In genomic region chr7:44979481-44980392, GRCh38 we compare ENCODE assay signal across 9 cellular contexts. TPM values are rescaled to one million over a fixed set of nuclear protein-coding genes. Genes with fewer than 3 reads are reported as not detected.
DNase-seq lines count a peak whose midpoint lies in the region; ATAC-seq and TF ChIP-seq lines count a peak whose summit lies in the region.
"Had no signal": no experiment of that assay in that cellular context is flagged by ENCODE, and none has a peak within 500 bp of the region (broad histone marks: within the 10 kb centered on the region; RNA-seq: fewer than 3 reads in every experiment).

No MANE protein-coding gene starts in this region.

- peaks cover 5 to 29% (median 24%) of the 10 kb centered on the region in 4 donors for H3K36me3 ChIP-seq in liver (ENCODE audit: control insufficient read depth in 4 of 4, insufficient read depth in 3 of 4, low read depth in 1 of 4, low read length in 3 of 4)
- peaks cover 0 to 17% (median 1%) of the 10 kb centered on the region in 4 donors for H3K36me3 ChIP-seq in right lobe of liver
- peaks cover 81% of the 10 kb centered on the region for H3K36me3 ChIP-seq in OCI-LY7 (ENCODE audit: insufficient read depth, low read length)
- peaks cover 0 to 54% of the 10 kb centered on the region in 2 donors for H3K36me3 ChIP-seq in gastroesophageal sphincter
- peaks cover 0 to 38% of the 10 kb centered on the region in 2 donors for H3K36me3 ChIP-seq in vagina

- 84% methylated on average over 8 of the region's 8 CpGs for WGBS in liver
- WGBS in right lobe of liver (ENCODE audit: insufficient coverage, low coverage, low lambda C conversion rate, missing lambda C conversion rate): 50% methylated on average over 4 of the region's 8 CpGs
- WGBS in gastroesophageal sphincter (ENCODE audit: low coverage in 1 of 2), 2 donors: 43 to 55% methylated on average over 2 to 5 of the region's 8 CpGs

- peak overlapping the region; percentile 94 for H3K4me2 ChIP-seq in OCI-LY7 (ENCODE audit: low read length)

- TF ChIP-seq POLR2A in right lobe of liver (IDR thresholded peaks at IDR 0.05) (no peak), gastroesophageal sphincter (IDR thresholded peaks at IDR 0.05) (no peak), vagina (IDR thresholded peaks at IDR 0.05) (no peak)

- H3K27ac ChIP-seq in liver (ENCODE audit: low read depth in 1 of 2, low read length in 2 of 2) (peak overlapping the region; percentile 14 to 43), right lobe of liver (peak overlapping the region in 1 of 3 donors; percentile 34), OCI-LY7 (ENCODE audit: low read depth, low read length, poor library complexity, severe bottlenecking) (peak overlapping the region; percentile 84), gastroesophageal sphincter (peak overlapping the region in 3 of 4 donors; percentile 53 to 70 (median 61)), vagina (peak overlapping the region; percentile 37)

- H3K4me1 ChIP-seq in liver (ENCODE audit: control insufficient read depth in 4 of 4, insufficient read depth in 4 of 4, low read length in 3 of 4) (no peaks in the 10 kb centered on the region), right lobe of liver (no peaks in the 10 kb centered on the region), OCI-LY7 (ENCODE audit: insufficient read depth, low read length, poor library complexity, severe bottlenecking) (peaks cover 81% of the 10 kb centered on the region), gastroesophageal sphincter (peaks cover 0 to 42% (median 7%) of the 10 kb centered on the region in 3 donors), vagina (peaks cover 30% of the 10 kb centered on the region)

- BruUV-seq in OCI-LY7 (replicated peaks; lab: Mats Ljungman, UMichigan): no TSS peak

- no peak for TF ChIP-seq EP300 in gastroesophageal sphincter (IDR thresholded peaks at IDR 0.05)

- H3K27me3 ChIP-seq in liver (ENCODE audit: control insufficient read depth in 4 of 4, insufficient read depth in 4 of 4, low read length in 3 of 4): no peaks in the 10 kb centered on the region
- no peaks in the 10 kb centered on the region for H3K27me3 ChIP-seq in right lobe of liver
- no peaks in the 10 kb centered on the region for H3K27me3 ChIP-seq in gastroesophageal sphincter
- H3K27me3 ChIP-seq in vagina: no peaks in the 10 kb centered on the region

- peaks cover 36% of the 10 kb centered on the region for H3K79me2 ChIP-seq in OCI-LY7 (ENCODE audit: insufficient read depth, low read depth, low read length)

- POLR2A ChIA-PET in OCI-LY7 (lab: Charles Lee): interaction anchor here (1.0 to 15.1 kb wide), 4 partner anchors 11 to 130 kb away, joined by 3 to 206 read pairs (median 5); partner anchors contain the start of gene CCM2

- TF ChIP-seq RAD21 in liver (IDR thresholded peaks at IDR 0.05): no peak

- H4K20me1 ChIP-seq in OCI-LY7 (ENCODE audit: insufficient read depth, low read length): peaks cover 16% of the 10 kb centered on the region; the same call in 1 of the 2 replicates

- TF ChIP-seq CTCF in liver (IDR thresholded peaks at IDR 0.05; ENCODE audit: low read depth, low read length, missing input control): no peak
- no peak for TF ChIP-seq CTCF in right lobe of liver (IDR thresholded peaks at IDR 0.05)
- TF ChIP-seq CTCF in OCI-LY7 (conservative IDR thresholded peaks at IDR 0.05; ENCODE audit: low read length): peak; percentile 68
- no peak for TF ChIP-seq CTCF in gastroesophageal sphincter (IDR thresholded peaks at IDR 0.05)
- no peak for TF ChIP-seq CTCF in vagina (IDR thresholded peaks at IDR 0.05)

- H3K9me2 ChIP-seq in OCI-LY7 (ENCODE audit: insufficient read depth, low read length): no peaks in the 10 kb centered on the region

- intact Hi-C loops in right lobe of liver (cut with DNase I) (loop anchor here (10.0 kb wide), 1 partner anchor 155 kb away; no protein-coding TSS in a partner anchor), OCI-LY7 (cut with micrococcal nuclease; ENCODE audit: unreplicated experiment) (loop anchor here (1.0 to 10.0 kb wide), 5 partner anchors 22 to 785 kb away; partner anchors contain the start of genes H2AZ2 and TBRG4), vagina (cut with DNase I) (loop anchor here (10.0 kb wide), 2 partner anchors 95 to 405 kb away; partner anchors contain the start of genes DDX56 and PURB)

- H3K9me3 ChIP-seq in liver (ENCODE audit: control insufficient read depth in 4 of 4, low read length in 3 of 4): no peaks in the 10 kb centered on the region
- no peaks in the 10 kb centered on the region for H3K9me3 ChIP-seq in right lobe of liver
- H3K9me3 ChIP-seq in OCI-LY7 (ENCODE audit: low read length): no peaks in the 10 kb centered on the region
- no peaks in the 10 kb centered on the region for H3K9me3 ChIP-seq in gastroesophageal sphincter
- H3K9me3 ChIP-seq in vagina: no peaks in the 10 kb centered on the region

- no peak overlapping the region for H3K4me3 ChIP-seq in liver (ENCODE audit: low read depth in 1 of 3, low read length in 3 of 3)
- H3K4me3 ChIP-seq in right lobe of liver: no peak overlapping the region
- peak overlapping the region; percentile 67 for H3K4me3 ChIP-seq in OCI-LY7 (ENCODE audit: low read depth, low read length, poor library complexity, severe bottlenecking)
- no peak overlapping the region for H3K4me3 ChIP-seq in gastroesophageal sphincter
- H3K4me3 ChIP-seq in vagina: no peak overlapping the region

- DNase-seq in right lobe of liver (no peak), OCI-LY7 (ENCODE audit: low spot score) (peak; percentile 51), vagina (ENCODE audit: extremely low spot score in 2 of 2) (no peak), GOT3 (lab: John Stamatoyannopoulos, UW) (no peak), DMS153 (lab: John Stamatoyannopoulos, UW) (no peak)
- DNase-seq: NCI-H774 had no signal

- ATAC-seq in right lobe of liver (no peak), gastroesophageal sphincter (peak; percentile 39), HG03045 (IDR thresholded peaks at IDR 0.05; ENCODE audit: unreplicated experiment) (no peak)

- CTCF ChIA-PET in OCI-LY7 (lab: Charles Lee; ENCODE audit: unreplicated experiment): interaction anchor here (0.6 to 1.3 kb wide), 4 partner anchors 10 to 48 kb away, joined by 3 to 4 read pairs (median 3); no protein-coding TSS in a partner anchor

- H2AFZ ChIP-seq in OCI-LY7 (ENCODE audit: low read length): peak overlapping the region; percentile 5; the same call in 1 of the 2 replicates

- H3K9ac ChIP-seq in liver (ENCODE audit: low read depth in 1 of 2, low read length in 2 of 2): no peak overlapping the region

TF ChIP-seq in liver, 16 proteins besides CTCF, POLR2A, EP300 and RAD21:
- TF ChIP-seq ZBTB33 (IDR thresholded peaks at IDR 0.05): no peak
- peak; percentile 35 for TF ChIP-seq NR2F2 (IDR thresholded peaks at IDR 0.05)

RNA-seq across cellular contexts. Expression of gene MYO1G, which starts 0.9 kb away (rescaled TPM):
- total RNA-seq in liver (1 to 10 TPM; 3.1 to 3.9 TPM), right lobe of liver (1 to 10 TPM in 5 of 6 experiments, under 1 TPM in 1; 0.92 to 4.5 (median 2.0) TPM), OCI-LY7 (2022) (74.7 and 87.3 TPM in 2 replicates), gastroesophageal sphincter (1 to 10 TPM; 1.4 to 3.6 (median 2.0) TPM), vagina (5.2 TPM)
- polyA plus RNA-seq in liver: 1 to 10 TPM in 1 of 2 donors, under 1 TPM in 1; 0.56 to 1.1 TPM
- 23.6 and 27.4 TPM in 2 replicates for total RNA-seq in OCI-LY7 (2014; rRNA removed; shearing (Covaris generic))

RNA-seq across cellular contexts. Expression of gene CCM2, which starts 20.3 kb away (rescaled TPM):
- 10 to 100 TPM; 26.3 to 48.4 TPM for total RNA-seq in liver
- polyA plus RNA-seq in liver: 10 to 100 TPM; 46.6 to 65.0 TPM
- 10 to 100 TPM; 29.4 to 70.7 (median 37.9) TPM for total RNA-seq in right lobe of liver
- 55.3 and 58.9 TPM in 2 replicates for total RNA-seq in OCI-LY7 (2014; rRNA removed; shearing (Covaris generic))
- total RNA-seq in OCI-LY7 (2022): 84.0 and 89.1 TPM in 2 replicates
- total RNA-seq in gastroesophageal sphincter: 10 to 100 TPM; 35.8 to 62.0 (median 51.9) TPM
- total RNA-seq in vagina: 44.2 TPM
